ENCODE assay signal across 8 cellular contexts in the genomic region with DNA sequence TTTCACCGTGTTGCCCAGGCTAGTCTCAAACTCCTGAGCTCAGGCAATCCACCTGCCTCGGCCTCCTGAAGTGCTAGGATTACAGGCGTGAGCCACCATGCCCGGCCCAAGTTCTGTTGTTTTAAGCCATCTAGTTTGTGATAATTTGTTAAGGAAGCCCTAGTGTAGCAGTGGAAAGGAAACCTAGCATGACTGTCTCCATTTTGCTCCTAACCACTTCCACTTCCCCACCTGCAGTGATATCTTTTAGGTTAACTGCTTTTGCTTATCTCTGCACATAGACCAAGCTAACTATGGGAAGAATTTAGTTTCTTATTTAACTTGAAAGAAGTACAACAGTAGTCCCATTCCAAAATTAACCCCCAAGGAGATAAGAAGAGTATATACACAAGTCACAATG.
"Had no signal": no experiment of that assay in that cellular context is flagged by ENCODE, and none has a peak within 500 bp of the region (broad histone marks: within the 10 kb centered on the region; RNA-seq: fewer than 3 reads in every experiment).

No MANE protein-coding gene starts in this region.

- H3K4me3 Mint-ChIP-seq: H9, IgD-negative memory B cell had no signal

- H3K4me2 ChIP-seq: KMS-11 had no signal

- H2AFZ ChIP-seq: GM23248 had no signal

- H3K27ac Mint-ChIP-seq: H9, IgD-negative memory B cell had no signal

- H3K4me3 ChIP-seq: GM23248 had no signal

- H3K27ac ChIP-seq: GM23248, HL-60, KMS-11 had no signal

- DNase-seq: GM23248, H9, HCEC 1CT, KBM-7 had no signal

- ATAC-seq: HepG2 had no signal
